ENCODE assay signal across 12 cellular contexts in the genomic region with DNA sequence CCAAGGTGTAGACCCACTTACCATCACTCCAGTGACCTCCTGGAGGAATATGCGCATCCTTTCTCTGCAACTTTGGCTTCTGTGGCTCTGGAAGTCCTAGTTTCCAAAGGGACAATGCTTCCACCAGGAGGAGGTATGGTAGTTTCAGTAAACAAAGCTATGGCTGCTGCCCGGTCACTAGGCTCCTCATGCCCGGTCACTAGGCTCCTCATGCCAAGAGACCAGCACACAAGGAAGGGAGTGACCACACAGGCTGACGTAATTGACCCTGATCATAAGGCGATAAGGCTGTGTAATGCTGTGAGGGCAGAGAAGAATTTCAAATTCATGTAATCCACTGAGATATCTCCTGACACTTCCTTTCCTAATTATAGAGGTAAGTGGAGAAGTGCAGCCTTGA.
"Had no signal": no experiment of that assay in that cellular context is flagged by ENCODE, and none has a peak within 500 bp of the region (broad histone marks: within the 10 kb centered on the region; RNA-seq: fewer than 3 reads in every experiment).

No MANE protein-coding gene starts in this region.

- ATAC-seq: activated CD8-positive, alpha-beta memory T cell treated with anti-CD3 and anti-CD28 coated beads, Interleukin-2, amount 10 ng/mL, durations not matched to agents 7 days and 5 days; activated T-cell treated with anti-CD3 and anti-CD28 coated beads, Interleukin-2, amount 50 U/mL, for 4 hours; foreskin keratinocyte had no signal

- H3K27ac ChIP-seq: foreskin keratinocyte, thoracic aorta, uterus had no signal

- H3K4me3 ChIP-seq: breast epithelium, thoracic aorta, uterus had no signal

- DNase-seq: activated CD4-positive, alpha-beta T cell treated with anti-CD3 and anti-CD28 coated beads, Interleukin-2, amount 50 U/mL, for 48 hours; activated CD4-positive, CD25-positive, alpha-beta regulatory T cell treated with anti-CD3 and anti-CD28 coated beads, Interleukin-2, amount 50 U/mL, for 72 hours; activated CD8-positive, alpha-beta memory T cell treated with anti-CD3 and anti-CD28 coated beads, Interleukin-2, amount 10 ng/mL, durations not matched to agents 7 days and 5 days; activated effector memory CD4-positive, alpha-beta T cell treated with anti-CD3 and anti-CD28 coated beads, Interleukin-2, amount 50 U/mL, for 16 hours; activated T-cell treated with anti-CD3 and anti-CD28 coated beads, Interleukin-2, amount 50 U/mL, for 4 hours; anterior cingulate cortex; foreskin keratinocyte; stimulated activated CD4-positive, alpha-beta T cell treated with anti-CD3 and anti-CD28 coated beads, Interleukin-4, amount 100 ng/mL, for 24 hours; T-helper 2 cell had no signal

- H3K9me3 ChIP-seq: breast epithelium, thoracic aorta had no signal

- H3K36me3 ChIP-seq: breast epithelium, thoracic aorta, uterus had no signal

- H3K27me3 ChIP-seq: breast epithelium, foreskin keratinocyte, uterus had no signal
